Comparison of ENCODE assay signal across 25 cellular contexts in genomic region chr20:41314386-41314785, GRCh38. TPM values are rescaled to one million over a fixed set of nuclear protein-coding genes. Genes with fewer than 3 reads are reported as not detected.
A peak's percentile ranks its signal among the peaks of the same experiment; 100 is the strongest.
DNase-seq lines count a peak whose midpoint lies in the region; ATAC-seq and TF ChIP-seq lines count a peak whose summit lies in the region.
"Had no signal": no experiment of that assay in that cellular context is flagged by ENCODE, and none has a peak within 500 bp of the region (broad histone marks: within the 10 kb centered on the region; RNA-seq: fewer than 3 reads in every experiment).

No MANE protein-coding gene starts in this region.

- DNase-seq in left ventricle myocardium inferior (no peak), left ventricle myocardium superior (no peak), esophagus muscularis mucosa (ENCODE audit: extremely low spot score) (no peak), osteoblast (ENCODE audit: insufficient read length, low spot score, missing footprints) (peak; percentile 45), vagina (ENCODE audit: extremely low spot score in 2 of 2) (no peak), NCI-H345 (lab: John Stamatoyannopoulos, UW) (no peak), WERI-Rb-1 (no peak)
- DNase-seq in stimulated activated CD4-positive, alpha-beta T cell treated with anti-CD3 and anti-CD28 coated beads, Interleukin-1b, Interleukin-23, amount 100 ng/mL, for 48 hours = no peak
- DNase-seq: ACHN; activated CD8-positive, alpha-beta memory T cell treated with anti-CD3 and anti-CD28 coated beads, Interleukin-2, amount 50 U/mL, for 48 hours; activated gamma-delta T cell; anterior cingulate cortex; C1 segment of cervical spinal cord; foreskin melanocyte; NCI-H1092 treated with DMSO at 0.1 percent for 48 hours; NCI-H82; PC-3; stimulated activated CD4-positive, alpha-beta T cell treated with anti-CD3 and anti-CD28 coated beads, Interleukin-2, amount 100 ng/mL, for 48 hours; stimulated activated naive CD8-positive, alpha-beta T cell treated with anti-CD3 and anti-CD28 coated beads, Interleukin-15, amount 100 ng/mL, for 72 hours; T-helper 17 cell had no signal

- TF ChIP-seq POLR2A in esophagus muscularis mucosa (IDR thresholded peaks at IDR 0.05; ENCODE audit: low read depth) = no peak
- no peak for TF ChIP-seq POLR2A in vagina (IDR thresholded peaks at IDR 0.05)

- no peak for ATAC-seq in left ventricle myocardium superior
- ATAC-seq: PC-3; stimulated activated naive CD8-positive, alpha-beta T cell treated with anti-CD3 and anti-CD28 coated beads, Interleukin-15, amount 100 ng/mL, for 72 hours; T-helper 17 cell had no signal

- H3K27me3 ChIP-seq in left ventricle myocardium inferior (ENCODE audit: low read depth) (no peaks in the 10 kb centered on the region), esophagus muscularis mucosa (no peaks in the 10 kb centered on the region), osteoblast (ENCODE audit: insufficient read depth, low read length) (no peaks in the 10 kb centered on the region), vagina (no peaks in the 10 kb centered on the region), WERI-Rb-1 (ENCODE audit: insufficient read depth, low read depth, severe bottlenecking) (no peaks in the 10 kb centered on the region)
- H3K27me3 ChIP-seq: SJCRH30 had no signal

- no peak overlapping the region for H2AFZ ChIP-seq in osteoblast (ENCODE audit: low read length)

- H3K4me3 ChIP-seq in left ventricle myocardium inferior (peak overlapping the region; percentile 3), esophagus muscularis mucosa (peak overlapping the region in 1 of 4 donors; percentile 89), osteoblast (ENCODE audit: insufficient read depth, low read length) (no peak overlapping the region), vagina (no peak overlapping the region), WERI-Rb-1 (ENCODE audit: low read depth, low read length) (no peak overlapping the region)
- H3K4me3 ChIP-seq: SJCRH30, skin epidermis had no signal

- H3K9me3 ChIP-seq in left ventricle myocardium inferior (replicated peaks) (no peaks in the 10 kb centered on the region), esophagus muscularis mucosa (no peaks in the 10 kb centered on the region), osteoblast (ENCODE audit: low read depth, low read length) (no peaks in the 10 kb centered on the region), vagina (no peaks in the 10 kb centered on the region), WERI-Rb-1 (ENCODE audit: severe bottlenecking) (no peaks in the 10 kb centered on the region)
- H3K9me3 ChIP-seq: SJCRH30 had no signal

- intact Hi-C loops in left ventricle myocardium inferior (cut with micrococcal nuclease) (no loop called here), left ventricle myocardium superior (cut with micrococcal nuclease) (loop anchor here (10.0 kb wide), 1 partner anchor 60 kb away; no protein-coding TSS in a partner anchor), esophagus muscularis mucosa (cut with DNase I) (no loop called here), vagina (cut with DNase I) (no loop called here)

- peak overlapping the region; percentile 93 for H3K27ac ChIP-seq in left ventricle myocardium inferior (replicated peaks)
- H3K27ac ChIP-seq in esophagus muscularis mucosa (replicated peaks in 1 of 4) = peak overlapping the region; percentile 89 to 97 (median 95)
- H3K27ac ChIP-seq in osteoblast (ENCODE audit: low read depth, low read length) = peak overlapping the region; percentile 84
- H3K27ac ChIP-seq in vagina = peak overlapping the region; percentile 88
- H3K27ac ChIP-seq in WERI-Rb-1 = no peak overlapping the region
- H3K27ac ChIP-seq: KMS-11, SJCRH30, VCaP had no signal

- WGBS in esophagus muscularis mucosa = 55% methylated on average over 2 of the region's 2 CpGs

- H3K36me3 ChIP-seq in left ventricle myocardium inferior = no peaks in the 10 kb centered on the region
- H3K36me3 ChIP-seq in esophagus muscularis mucosa = no peaks in the 10 kb centered on the region
- H3K36me3 ChIP-seq in osteoblast (ENCODE audit: insufficient read depth, low read length) = peaks cover 8% of the 10 kb centered on the region
- no peaks in the 10 kb centered on the region for H3K36me3 ChIP-seq in vagina
- no peaks in the 10 kb centered on the region; the same call in 1 of the 2 replicates for H3K36me3 ChIP-seq in WERI-Rb-1
- H3K36me3 ChIP-seq: SJCRH30 had no signal

- no peak for TF ChIP-seq EP300 in esophagus muscularis mucosa (IDR thresholded peaks at IDR 0.05)

- H3K79me2 ChIP-seq in osteoblast (ENCODE audit: insufficient read depth, low read length) = peaks cover 63% of the 10 kb centered on the region

- H3K4me1 ChIP-seq in left ventricle myocardium inferior (peaks cover 81% of the 10 kb centered on the region), esophagus muscularis mucosa (peaks cover 34 to 78% (median 70%) of the 10 kb centered on the region in 4 donors), osteoblast (ENCODE audit: insufficient read depth, low read length) (peaks cover 38% of the 10 kb centered on the region), vagina (peaks cover 38% of the 10 kb centered on the region)

- no peak for TF ChIP-seq CTCF in left ventricle myocardium inferior (IDR thresholded peaks at IDR 0.05; ENCODE audit: borderline replicate concordance)
- TF ChIP-seq CTCF in esophagus muscularis mucosa (IDR thresholded peaks at IDR 0.05) = no peak
- TF ChIP-seq CTCF in osteoblast (IDR thresholded peaks at IDR 0.05; ENCODE audit: extremely low read depth, low read depth, low read length) = no peak
- no peak for TF ChIP-seq CTCF in vagina (IDR thresholded peaks at IDR 0.05)
- TF ChIP-seq CTCF in WERI-Rb-1 (IDR thresholded peaks at IDR 0.05; ENCODE audit: low read depth, low read length) = no peak

- H3K4me2 ChIP-seq in osteoblast (ENCODE audit: insufficient read depth, low read length) = peak overlapping the region; percentile 22
- H3K4me2 ChIP-seq: KMS-11 had no signal

- no peaks in the 10 kb centered on the region for H4K20me1 ChIP-seq in osteoblast (ENCODE audit: insufficient read depth, low read length)

RNA-seq across cellular contexts. Expression of gene ZHX3, which starts 3.1 kb away (rescaled TPM):
- total RNA-seq in left ventricle myocardium inferior = 34.6 TPM
- total RNA-seq in left ventricle myocardium superior = 37.8 TPM
- 100 to 1,000 TPM in 3 of 4 donors, 10 to 100 TPM in 1; 89.3 to 173 (median 156) TPM for total RNA-seq in esophagus muscularis mucosa
- 35.4 and 36.6 TPM in 2 replicates for total RNA-seq in osteoblast
- 26.8 TPM for total RNA-seq in vagina

RNA-seq across cellular contexts. Expression of gene LPIN3, which starts 26.2 kb away (rescaled TPM):
- 19.9 TPM for total RNA-seq in left ventricle myocardium inferior
- 22.9 TPM for total RNA-seq in left ventricle myocardium superior
- total RNA-seq in esophagus muscularis mucosa = 10 to 100 TPM in 2 of 4 donors, 1 to 10 TPM in 2; 7.6 to 19.8 (median 10.7) TPM
- total RNA-seq in osteoblast = 9.0 and 10.3 TPM in 2 replicates
- 82.3 TPM for total RNA-seq in vagina

RNA-seq across cellular contexts. Expression of gene EMILIN3, which starts 52.2 kb away (rescaled TPM):
- total RNA-seq in left ventricle myocardium inferior (4.2 TPM), left ventricle myocardium superior (4.3 TPM), esophagus muscularis mucosa (1 to 10 TPM in 3 of 4 donors, under 1 TPM in 1; 0.83 to 5.6 (median 4.5) TPM), osteoblast (not detected in 2 replicates), vagina (5.6 TPM)
- total RNA-seq: HT-29, PC-3, T-helper 17 cell had no signal
